In genomic region chr14:61296707-61297502, GRCh38 we compare ENCODE assay signal across 9 cellular contexts. TPM values are rescaled to one million over a fixed set of nuclear protein-coding genes. Genes with fewer than 3 reads are reported as not detected.
DNase-seq lines count a peak whose midpoint lies in the region; ATAC-seq, FAIRE-seq and TF ChIP-seq lines count a peak whose summit lies in the region.
"Had no signal": no experiment of that assay in that cellular context is flagged by ENCODE, and none has a peak within 500 bp of the region (broad histone marks: within the 10 kb centered on the region; RNA-seq: fewer than 3 reads in every experiment).

No MANE protein-coding gene starts in this region.

- no peaks in the 10 kb centered on the region for H3K9me3 Mint-ChIP-seq in activated naive CD4-positive, alpha-beta T cell treated with anti-CD3 and anti-CD28 coated beads, Interleukin-2, amount 50 U/mL, for 72 hours

- no peak for DNase-seq in activated naive CD4-positive, alpha-beta T cell treated with anti-CD3 and anti-CD28 coated beads, Interleukin-2, amount 50 U/mL, for 72 hours (ENCODE audit: low spot score in 2 of 2)
- DNase-seq in activated naive CD4-positive, alpha-beta T cell (lab: John Stamatoyannopoulos, UW), result no peak
- peak; percentile 58 for DNase-seq in superior temporal gyrus (ENCODE audit: extremely low spot score)
- no peak for DNase-seq in C1 segment of cervical spinal cord (lab: John Stamatoyannopoulos, UW)

- TF ChIP-seq EP300 in gastroesophageal sphincter (IDR thresholded peaks at IDR 0.05), result no peak

- H3K27me3 ChIP-seq in gastroesophageal sphincter, result no peaks in the 10 kb centered on the region

- H3K36me3 Mint-ChIP-seq in activated naive CD4-positive, alpha-beta T cell treated with anti-CD3 and anti-CD28 coated beads, Interleukin-2, amount 50 U/mL, for 72 hours, result no peaks in the 10 kb centered on the region

- no peak overlapping the region for H3K4me3 ChIP-seq in gastroesophageal sphincter
- H3K4me3 ChIP-seq: HAP-1 had no signal

- no peaks in the 10 kb centered on the region for H3K4me1 ChIP-seq in gastroesophageal sphincter
- H3K4me1 ChIP-seq: HAP-1 had no signal

- peak overlapping the region; percentile 79 for H3K27ac ChIP-seq in KOPT-K1 (ENCODE audit: low read depth, low read length, poor library complexity, severe bottlenecking)
- no peak overlapping the region for H3K27ac ChIP-seq in gastroesophageal sphincter

- FAIRE-seq in TTC549 (lab: Jason Lieb, UNC), result peak; percentile 68

- TF ChIP-seq POLR2A in gastroesophageal sphincter (IDR thresholded peaks at IDR 0.05), result no peak

- H3K9me3 ChIP-seq in KOPT-K1 (ENCODE audit: insufficient read depth, low read length, poor library complexity, severe bottlenecking) (no peaks in the 10 kb centered on the region), gastroesophageal sphincter (no peaks in the 10 kb centered on the region)
- H3K9me3 ChIP-seq: HAP-1 had no signal

- H3K36me3 ChIP-seq in KOPT-K1 (ENCODE audit: insufficient read depth, low read length), result no peaks in the 10 kb centered on the region
- H3K36me3 ChIP-seq in gastroesophageal sphincter, result no peaks in the 10 kb centered on the region
- H3K36me3 ChIP-seq: HAP-1 had no signal

- TF ChIP-seq CTCF in gastroesophageal sphincter (IDR thresholded peaks at IDR 0.05), result peak in 3 of 4 experiments; percentile 26 to 48 (median 36)

- H3K27ac Mint-ChIP-seq in activated naive CD4-positive, alpha-beta T cell treated with anti-CD3 and anti-CD28 coated beads, Interleukin-2, amount 50 U/mL, for 72 hours, result peak overlapping the region; percentile 50 to 59

- 22 to 23% methylated on average over 2 of the region's 2 CpGs for WGBS in gastroesophageal sphincter (ENCODE audit: low coverage in 1 of 2), 2 donors

- ATAC-seq in activated naive CD4-positive, alpha-beta T cell treated with anti-CD3 and anti-CD28 coated beads, Interleukin-2, amount 50 U/mL, for 72 hours, result peak; percentile 44 to 61
- no peak for ATAC-seq in gastroesophageal sphincter
- ATAC-seq in GM18861 (IDR thresholded peaks at IDR 0.05; ENCODE audit: unreplicated experiment), result no peak

RNA-seq across cellular contexts. Expression of gene TMEM30B, which starts 15.8 kb away (rescaled TPM):
- 1 to 10 TPM; 1.4 to 2.1 TPM for total RNA-seq in activated naive CD4-positive, alpha-beta T cell treated with anti-CD3 and anti-CD28 coated beads, Interleukin-2, amount 50 U/mL, for 72 hours
- 1 to 10 TPM; 1.6 to 4.8 (median 2.6) TPM for total RNA-seq in gastroesophageal sphincter

RNA-seq across cellular contexts. Expression of gene PRKCH, which starts 24.5 kb away (rescaled TPM):
- 100 to 1,000 TPM; 131 to 216 TPM for total RNA-seq in activated naive CD4-positive, alpha-beta T cell treated with anti-CD3 and anti-CD28 coated beads, Interleukin-2, amount 50 U/mL, for 72 hours
- 10 to 100 TPM; 17.9 to 28.7 (median 25.0) TPM for total RNA-seq in gastroesophageal sphincter

Comparison
In these comparisons a context has a peak if more than half of its experiments do, and no peak if none do; other contexts are left out.
1. ATAC-seq: peak in activated naive CD4-positive, alpha-beta T cell treated with anti-CD3 and anti-CD28 coated beads, Interleukin-2, amount 50 U/mL, for 72 hours (2 of 2); none in gastroesophageal sphincter (single experiment) and GM18861 (single experiment).
2. RNA of gene PRKCH, which starts 24.5 kb away (total RNA-seq): 131 to 216 TPM in activated naive CD4-positive, alpha-beta T cell treated with anti-CD3 and anti-CD28 coated beads, Interleukin-2, amount 50 U/mL, for 72 hours; 17.9 to 28.7 TPM in gastroesophageal sphincter; every median in the first group is over 4 times any median in the second.